9 cellular contexts compared by ENCODE assay signal in the genomic region with DNA sequence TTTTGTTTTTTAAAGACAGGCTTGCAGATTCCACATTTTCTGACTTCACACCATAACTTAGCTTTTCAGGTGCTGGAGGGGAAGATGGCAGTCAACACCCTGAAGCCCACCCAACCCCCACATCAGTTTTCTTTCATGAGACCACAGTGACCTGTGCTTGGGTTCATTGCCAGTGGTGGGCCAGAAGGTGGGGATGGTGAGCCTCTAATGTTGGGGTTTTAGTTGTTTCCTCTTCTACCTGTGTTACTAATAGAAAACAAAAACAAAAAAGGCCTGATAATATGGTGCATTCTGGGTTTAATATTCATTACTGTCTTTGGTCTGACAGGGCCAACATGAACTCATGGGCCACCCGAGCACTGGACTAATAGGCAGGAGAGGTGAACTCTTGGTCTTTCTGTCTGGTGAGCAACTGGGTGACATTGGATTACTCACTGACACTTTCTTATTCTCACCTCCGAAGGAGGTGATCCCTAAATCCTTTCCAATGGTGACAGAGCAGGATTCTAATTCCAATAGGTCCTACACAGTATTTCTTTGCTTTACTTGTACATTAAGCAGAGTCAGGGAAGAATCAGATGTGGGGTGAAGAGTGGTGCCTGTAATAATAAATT.
A peak's percentile ranks its signal among the peaks of the same experiment; 100 is the strongest.
DNase-seq lines count a peak whose midpoint lies in the region; ATAC-seq and TF ChIP-seq lines count a peak whose summit lies in the region.
"Had no signal": no experiment of that assay in that cellular context is flagged by ENCODE, and none has a peak within 500 bp of the region (broad histone marks: within the 10 kb centered on the region; RNA-seq: fewer than 3 reads in every experiment).

No MANE protein-coding gene starts in this region.

- no TSS peak for BruUV-seq in OCI-LY7 (replicated peaks; lab: Mats Ljungman, UMichigan)

- H3K4me1 ChIP-seq in OCI-LY7 (ENCODE audit: insufficient read depth, low read length, poor library complexity, severe bottlenecking) (no peaks in the 10 kb centered on the region), fibroblast of lung (ENCODE audit: control insufficient read depth, extremely low read depth, insufficient read depth, low read length) (peaks cover 12% of the 10 kb centered on the region)

- intact Hi-C loops in activated CD4-positive, alpha-beta memory T cell treated with anti-CD3 and anti-CD28 coated beads for 36 hours (cut with micrococcal nuclease), result no loop called here
- intact Hi-C loops in OCI-LY7 (cut with micrococcal nuclease; ENCODE audit: unreplicated experiment), result loop anchor here (1.0 kb wide), 1 partner anchor 599 kb away; no protein-coding TSS in a partner anchor
- intact Hi-C loops in activated T-helper 2 cell treated with anti-CD3 and anti-CD28 coated beads, Interferon-gamma antibody, Interleukin-2, Interleukin-4, amounts not matched to agents 10 μg/mL and 5 μg/mL and 100 μg/mL, durations not matched to agents 14 hours and 24 hours and 36 hours (cut with micrococcal nuclease), result loop anchor here (10.0 kb wide), 1 partner anchor 183 kb away; no protein-coding TSS in a partner anchor

- peaks cover 68% of the 10 kb centered on the region for H3K36me3 Mint-ChIP-seq in activated CD4-positive, alpha-beta memory T cell treated with anti-CD3 and anti-CD28 coated beads, Interleukin-2, amount 10 ng/mL, durations not matched to agents 7 days and 5 days (ENCODE audit: low read depth)
- peaks cover 57% of the 10 kb centered on the region for H3K36me3 Mint-ChIP-seq in activated CD4-positive, alpha-beta memory T cell treated with anti-CD3 and anti-CD28 coated beads for 36 hours
- H3K36me3 Mint-ChIP-seq in activated T-helper 2 cell treated with anti-CD3 and anti-CD28 coated beads, Interferon-gamma antibody, Interleukin-2, Interleukin-4, amounts not matched to agents 10 μg/mL and 5 μg/mL and 100 μg/mL, durations not matched to agents 14 hours and 24 hours and 36 hours (ENCODE audit: low read depth), result peaks cover 89% of the 10 kb centered on the region

- peaks cover 38% of the 10 kb centered on the region for H3K4me1 Mint-ChIP-seq in activated CD4-positive, alpha-beta memory T cell treated with anti-CD3 and anti-CD28 coated beads, Interleukin-2, amount 10 ng/mL, durations not matched to agents 7 days and 5 days
- H3K4me1 Mint-ChIP-seq in activated CD4-positive, alpha-beta memory T cell treated with anti-CD3 and anti-CD28 coated beads for 36 hours (ENCODE audit: low read depth), result peaks cover 39% of the 10 kb centered on the region
- peaks cover 52% of the 10 kb centered on the region for H3K4me1 Mint-ChIP-seq in stimulated activated naive CD8-positive, alpha-beta T cell treated with anti-CD3 and anti-CD28 coated beads, Interleukin-15, amount 100 ng/mL, for 72 hours
- peaks cover 38% of the 10 kb centered on the region for H3K4me1 Mint-ChIP-seq in activated T-helper 2 cell treated with anti-CD3 and anti-CD28 coated beads, Interferon-gamma antibody, Interleukin-2, Interleukin-4, amounts not matched to agents 10 μg/mL and 5 μg/mL and 100 μg/mL, durations not matched to agents 14 hours and 24 hours and 36 hours (ENCODE audit: low read depth)

- no peaks in the 10 kb centered on the region for H3K9me2 ChIP-seq in OCI-LY7 (ENCODE audit: insufficient read depth, low read length)

- POLR2A ChIA-PET in activated CD4-positive, alpha-beta memory T cell treated with anti-CD3 and anti-CD28 coated beads, Interleukin-2, amount 10 ng/mL, durations not matched to agents 7 days and 5 days (lab: Charles Lee), result interaction anchor here (1.3 kb wide), 1 partner anchor 44 kb away, joined by 4 read pairs; no protein-coding TSS in a partner anchor
- POLR2A ChIA-PET in activated CD4-positive, alpha-beta memory T cell treated with anti-CD3 and anti-CD28 coated beads for 36 hours (lab: Charles Lee), result no interaction called here
- POLR2A ChIA-PET in OCI-LY7 (lab: Charles Lee), result interaction anchor here (0.6 kb wide), 1 partner anchor 35 kb away, joined by 3 read pairs; no protein-coding TSS in a partner anchor

- H3K4me3 Mint-ChIP-seq in activated CD4-positive, alpha-beta memory T cell treated with anti-CD3 and anti-CD28 coated beads, Interleukin-2, amount 10 ng/mL, durations not matched to agents 7 days and 5 days, result no peak overlapping the region
- H3K4me3 Mint-ChIP-seq in activated CD4-positive, alpha-beta memory T cell treated with anti-CD3 and anti-CD28 coated beads for 36 hours, result no peak overlapping the region
- no peak overlapping the region for H3K4me3 Mint-ChIP-seq in stimulated activated naive CD8-positive, alpha-beta T cell treated with anti-CD3 and anti-CD28 coated beads, Interleukin-15, amount 100 ng/mL, for 72 hours
- no peak overlapping the region for H3K4me3 Mint-ChIP-seq in activated T-helper 2 cell treated with anti-CD3 and anti-CD28 coated beads, Interferon-gamma antibody, Interleukin-2, Interleukin-4, amounts not matched to agents 10 μg/mL and 5 μg/mL and 100 μg/mL, durations not matched to agents 14 hours and 24 hours and 36 hours (ENCODE audit: low read depth)

- TF ChIP-seq CTCF in OCI-LY7 (conservative IDR thresholded peaks at IDR 0.05; ENCODE audit: low read length) (peak; percentile 76), fibroblast of lung (conservative IDR thresholded peaks at IDR 0.05 in 1 of 2, IDR thresholded peaks at IDR 0.05 in 1 of 2; ENCODE audit: low read depth in 1 of 2, low read length in 2 of 2) (peak; percentile 4 to 44)

- no peaks in the 10 kb centered on the region for H3K27me3 ChIP-seq in fibroblast of lung (ENCODE audit: control insufficient read depth, insufficient read depth, low read length)
- H3K27me3 ChIP-seq: SJCRH30 had no signal

- no peak overlapping the region for H3K4me2 ChIP-seq in OCI-LY7 (ENCODE audit: low read length)
- no peak overlapping the region for H3K4me2 ChIP-seq in fibroblast of lung (ENCODE audit: extremely low read depth, insufficient read depth, low read length)

- H2AFZ ChIP-seq in OCI-LY7 (ENCODE audit: low read length), result no peak overlapping the region
- no peak overlapping the region for H2AFZ ChIP-seq in fibroblast of lung (ENCODE audit: low read length)

- H3K36me3 ChIP-seq in OCI-LY7 (ENCODE audit: insufficient read depth, low read length) (peaks cover 32% of the 10 kb centered on the region), fibroblast of lung (ENCODE audit: control insufficient read depth, insufficient read depth, low read length) (peaks cover 8% of the 10 kb centered on the region)

- H3K27me3 Mint-ChIP-seq in activated CD4-positive, alpha-beta memory T cell treated with anti-CD3 and anti-CD28 coated beads, Interleukin-2, amount 10 ng/mL, durations not matched to agents 7 days and 5 days, result no peaks in the 10 kb centered on the region
- H3K27me3 Mint-ChIP-seq in activated CD4-positive, alpha-beta memory T cell treated with anti-CD3 and anti-CD28 coated beads for 36 hours, result no peaks in the 10 kb centered on the region
- no peaks in the 10 kb centered on the region for H3K27me3 Mint-ChIP-seq in stimulated activated naive CD8-positive, alpha-beta T cell treated with anti-CD3 and anti-CD28 coated beads, Interleukin-15, amount 100 ng/mL, for 72 hours
- no peaks in the 10 kb centered on the region for H3K27me3 Mint-ChIP-seq in activated T-helper 2 cell treated with anti-CD3 and anti-CD28 coated beads, Interferon-gamma antibody, Interleukin-2, Interleukin-4, amounts not matched to agents 10 μg/mL and 5 μg/mL and 100 μg/mL, durations not matched to agents 14 hours and 24 hours and 36 hours (ENCODE audit: low read depth)

- H3K79me2 ChIP-seq in OCI-LY7 (ENCODE audit: insufficient read depth, low read depth, low read length) (no peaks in the 10 kb centered on the region), fibroblast of lung (ENCODE audit: control insufficient read depth, insufficient read depth, low read length) (peaks cover 35% of the 10 kb centered on the region)

- no peak overlapping the region for H3K4me3 ChIP-seq in OCI-LY7 (ENCODE audit: low read depth, low read length, poor library complexity, severe bottlenecking)
- no peak overlapping the region for H3K4me3 ChIP-seq in fibroblast of lung (replicated peaks in 1 of 4; ENCODE audit: control extremely low read depth in 1 of 4, insufficient read depth in 1 of 4, low read depth in 3 of 4, low read length in 4 of 4)
- H3K4me3 ChIP-seq: SJCRH30 had no signal

- no peak overlapping the region for H3K27ac Mint-ChIP-seq in activated CD4-positive, alpha-beta memory T cell treated with anti-CD3 and anti-CD28 coated beads, Interleukin-2, amount 10 ng/mL, durations not matched to agents 7 days and 5 days
- H3K27ac Mint-ChIP-seq in activated CD4-positive, alpha-beta memory T cell treated with anti-CD3 and anti-CD28 coated beads for 36 hours, result no peak overlapping the region
- H3K27ac Mint-ChIP-seq in stimulated activated naive CD8-positive, alpha-beta T cell treated with anti-CD3 and anti-CD28 coated beads, Interleukin-15, amount 100 ng/mL, for 72 hours, result no peak overlapping the region
- no peak overlapping the region for H3K27ac Mint-ChIP-seq in activated T-helper 2 cell treated with anti-CD3 and anti-CD28 coated beads, Interferon-gamma antibody, Interleukin-2, Interleukin-4, amounts not matched to agents 10 μg/mL and 5 μg/mL and 100 μg/mL, durations not matched to agents 14 hours and 24 hours and 36 hours

- DNase-seq in activated CD4-positive, alpha-beta memory T cell treated with anti-CD3 and anti-CD28 coated beads, Interleukin-2, amount 10 ng/mL, durations not matched to agents 7 days and 5 days, result peak; percentile 26
- no peak for DNase-seq in activated CD4-positive, alpha-beta memory T cell treated with anti-CD3 and anti-CD28 coated beads for 36 hours
- peak; percentile 48 for DNase-seq in OCI-LY7 (ENCODE audit: low spot score)
- DNase-seq in fibroblast of lung (ENCODE audit: low read depth in 2 of 2), result peak in 1 of 2 donors; percentile 37
- peak; percentile 12 to 28 for DNase-seq in stimulated activated naive CD8-positive, alpha-beta T cell treated with anti-CD3 and anti-CD28 coated beads, Interleukin-15, amount 100 ng/mL, for 72 hours
- DNase-seq in NCI-H1930 (lab: John Stamatoyannopoulos, UW), result no peak
- DNase-seq in activated T-helper 2 cell treated with anti-CD3 and anti-CD28 coated beads, Interferon-gamma antibody, Interleukin-2, Interleukin-4, amounts not matched to agents 10 μg/mL and 5 μg/mL and 100 μg/mL, durations not matched to agents 14 hours and 24 hours and 36 hours (ENCODE audit: low spot score), result no peak

- H3K27ac ChIP-seq in OCI-LY7 (ENCODE audit: low read depth, low read length, poor library complexity, severe bottlenecking), result no peak overlapping the region
- H3K27ac ChIP-seq in fibroblast of lung (ENCODE audit: insufficient read depth, low read length), result peak overlapping the region; percentile 1
- H3K27ac ChIP-seq: SJCRH30 had no signal

- peak; percentile 53 for ATAC-seq in stimulated activated naive CD8-positive, alpha-beta T cell treated with anti-CD3 and anti-CD28 coated beads, Interleukin-15, amount 100 ng/mL, for 72 hours
- ATAC-seq in HG03196 (IDR thresholded peaks at IDR 0.05; ENCODE audit: unreplicated experiment), result no peak

- H3K9me3 Mint-ChIP-seq in activated CD4-positive, alpha-beta memory T cell treated with anti-CD3 and anti-CD28 coated beads, Interleukin-2, amount 10 ng/mL, durations not matched to agents 7 days and 5 days, result no peaks in the 10 kb centered on the region
- no peaks in the 10 kb centered on the region for H3K9me3 Mint-ChIP-seq in activated CD4-positive, alpha-beta memory T cell treated with anti-CD3 and anti-CD28 coated beads for 36 hours
- H3K9me3 Mint-ChIP-seq in stimulated activated naive CD8-positive, alpha-beta T cell treated with anti-CD3 and anti-CD28 coated beads, Interleukin-15, amount 100 ng/mL, for 72 hours, result peaks cover 5 to 7% of the 10 kb centered on the region in 2 donors
- peaks cover 8% of the 10 kb centered on the region for H3K9me3 Mint-ChIP-seq in activated T-helper 2 cell treated with anti-CD3 and anti-CD28 coated beads, Interferon-gamma antibody, Interleukin-2, Interleukin-4, amounts not matched to agents 10 μg/mL and 5 μg/mL and 100 μg/mL, durations not matched to agents 14 hours and 24 hours and 36 hours

- H3K9me3 ChIP-seq in OCI-LY7 (ENCODE audit: low read length), result no peaks in the 10 kb centered on the region
- no peaks in the 10 kb centered on the region for H3K9me3 ChIP-seq in fibroblast of lung (ENCODE audit: control insufficient read depth, insufficient read depth, low read depth, low read length)
- H3K9me3 ChIP-seq: SJCRH30 had no signal

- CTCF ChIA-PET in activated CD4-positive, alpha-beta memory T cell treated with anti-CD3 and anti-CD28 coated beads, Interleukin-2, amount 10 ng/mL, durations not matched to agents 7 days and 5 days (lab: Charles Lee), result interaction anchor here (0.8 kb wide), 1 partner anchor 61 kb away, joined by 3 read pairs; no protein-coding TSS in a partner anchor
- CTCF ChIA-PET in activated CD4-positive, alpha-beta memory T cell treated with anti-CD3 and anti-CD28 coated beads for 36 hours (lab: Charles Lee), result no interaction called here
- CTCF ChIA-PET in OCI-LY7 (lab: Charles Lee; ENCODE audit: unreplicated experiment), result no interaction called here

- H4K20me1 ChIP-seq in OCI-LY7 (ENCODE audit: insufficient read depth, low read length) (no peaks in the 10 kb centered on the region), fibroblast of lung (ENCODE audit: control insufficient read depth, extremely low read depth, insufficient read depth, low read length) (no peaks in the 10 kb centered on the region)

- no peak overlapping the region for H3K9ac ChIP-seq in fibroblast of lung (ENCODE audit: insufficient read depth, low read length)

Comparison
In these comparisons a context has a peak if more than half of its experiments do, and no peak if none do; other contexts are left out.
1. DNase-seq: peak in activated CD4-positive, alpha-beta memory T cell treated with anti-CD3 and anti-CD28 coated beads, Interleukin-2, amount 10 ng/mL, durations not matched to agents 7 days and 5 days (single experiment), OCI-LY7 (single experiment) and stimulated activated naive CD8-positive, alpha-beta T cell treated with anti-CD3 and anti-CD28 coated beads, Interleukin-15, amount 100 ng/mL, for 72 hours (2 of 2); none in activated CD4-positive, alpha-beta memory T cell treated with anti-CD3 and anti-CD28 coated beads for 36 hours (single experiment), NCI-H1930 (0 of 2) and activated T-helper 2 cell treated with anti-CD3 and anti-CD28 coated beads, Interferon-gamma antibody, Interleukin-2, Interleukin-4, amounts not matched to agents 10 μg/mL and 5 μg/mL and 100 μg/mL, durations not matched to agents 14 hours and 24 hours and 36 hours (single experiment).